Comparison of ENCODE assay signal across 9 cellular contexts in the genomic region with DNA sequence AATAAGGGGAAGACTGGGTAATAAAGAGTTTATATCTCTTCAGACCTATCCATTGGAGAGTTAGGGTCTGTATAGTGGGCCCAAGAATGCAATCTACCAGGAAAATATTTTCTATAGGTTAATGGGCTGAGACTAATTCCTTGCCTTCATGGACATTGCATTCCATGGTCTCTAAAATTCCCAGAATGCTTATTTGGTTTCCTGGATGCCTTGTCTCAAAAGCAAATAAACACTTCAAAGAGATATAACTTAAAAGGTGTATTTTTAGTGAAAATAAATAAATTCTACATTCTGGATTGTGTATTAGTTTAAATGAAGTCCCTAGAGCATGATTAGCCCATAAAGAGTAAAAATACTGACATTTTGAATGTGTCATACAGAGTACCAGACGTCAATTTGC.
"Had no signal": no experiment of that assay in that cellular context is flagged by ENCODE, and none has a peak within 500 bp of the region (broad histone marks: within the 10 kb centered on the region; RNA-seq: fewer than 3 reads in every experiment).

No MANE protein-coding gene starts in this region.

- H2AFZ ChIP-seq: GM23338 had no signal

- H3K36me3 ChIP-seq: HAP-1 had no signal

- DNase-seq: H7, HFFc6, IMR-90, KG1 had no signal

- H3K27ac ChIP-seq: HL-60 had no signal

- FAIRE-seq: K562 had no signal

- H3K9me3 ChIP-seq: HAP-1 had no signal

- H3K4me2 ChIP-seq: GM23338 had no signal

- H3K4me3 ChIP-seq: GM23338, HAP-1, K562 had no signal

- ATAC-seq: HCT116, K562 had no signal
